In genomic region chr4:146214238-146214637, GRCh38 we compare ENCODE assay signal across 32 cellular contexts. TPM values are rescaled to one million over a fixed set of nuclear protein-coding genes. Genes with fewer than 3 reads are reported as not detected.
"Had no signal": no experiment of that assay in that cellular context is flagged by ENCODE, and none has a peak within 500 bp of the region (broad histone marks: within the 10 kb centered on the region; RNA-seq: fewer than 3 reads in every experiment).

Gene REELD1 (plus strand): TSS chr4:146214538. CDS start chr4:146216953, 2,415 bp downstream.

- H3K36me3 ChIP-seq: left lung, lower lobe of right lung, pancreas, prostate gland, spleen, stomach, thyroid gland, transverse colon, upper lobe of left lung, vagina had no signal

- H3K4me1 Mint-ChIP-seq: immature natural killer cell; mesothelial cell of epicardium; naive thymus-derived CD4-positive, alpha-beta T cell; stimulated activated effector memory CD8-positive, alpha-beta T cell treated with anti-CD3 and anti-CD28 coated beads, Interleukin-12 subunit alpha, Interleukin-12 subunit beta, amount 100 ng/mL, for 72 hours had no signal

- ATAC-seq: left colon; left lung; lower lobe of right lung; naive thymus-derived CD4-positive, alpha-beta T cell; natural killer cell treated with Interleukin-12 subunit alpha and Interleukin-12 subunit beta and Interleukin-15 and Interleukin-18, amount 100 ng/mL, for 72 hours; pancreas; right cardiac atrium; sciatic nerve; stimulated activated effector memory CD8-positive, alpha-beta T cell treated with anti-CD3 and anti-CD28 coated beads, Interleukin-12 subunit alpha, Interleukin-12 subunit beta, amount 100 ng/mL, for 72 hours had no signal

- H3K4me3 ChIP-seq: left lung, lower lobe of right lung, pancreas, prostate gland, spleen, stomach, testis, thyroid gland, transverse colon, upper lobe of left lung, vagina had no signal

- H3K27ac Mint-ChIP-seq: mesothelial cell of epicardium; naive thymus-derived CD4-positive, alpha-beta T cell; natural killer cell treated with Interleukin-12 subunit alpha and Interleukin-12 subunit beta and Interleukin-15 and Interleukin-18, amount 100 ng/mL, for 72 hours; stimulated activated effector memory CD8-positive, alpha-beta T cell treated with anti-CD3 and anti-CD28 coated beads, Interleukin-12 subunit alpha, Interleukin-12 subunit beta, amount 100 ng/mL, for 72 hours had no signal

- H3K4me3 Mint-ChIP-seq: immature natural killer cell; mesothelial cell of epicardium; naive thymus-derived CD4-positive, alpha-beta T cell; natural killer cell treated with Interleukin-12 subunit alpha and Interleukin-12 subunit beta and Interleukin-15 and Interleukin-18, amount 100 ng/mL, for 72 hours; stimulated activated effector memory CD8-positive, alpha-beta T cell treated with anti-CD3 and anti-CD28 coated beads, Interleukin-12 subunit alpha, Interleukin-12 subunit beta, amount 100 ng/mL, for 72 hours had no signal

- H3K36me3 Mint-ChIP-seq: immature natural killer cell; mesothelial cell of epicardium; naive thymus-derived CD4-positive, alpha-beta T cell; natural killer cell treated with Interleukin-12 subunit alpha and Interleukin-12 subunit beta and Interleukin-15 and Interleukin-18, amount 100 ng/mL, for 72 hours; stimulated activated effector memory CD8-positive, alpha-beta T cell treated with anti-CD3 and anti-CD28 coated beads, Interleukin-12 subunit alpha, Interleukin-12 subunit beta, amount 100 ng/mL, for 72 hours had no signal

- H3K27me3 ChIP-seq: left lung, pancreas, spleen, stomach, testis, thyroid gland, transverse colon, upper lobe of left lung, vagina had no signal

- H3K9me3 ChIP-seq: left lung, lower lobe of right lung, pancreas, prostate gland, spleen, stomach, testis, thyroid gland, transverse colon, upper lobe of left lung, vagina had no signal

- DNase-seq: hypothalamus; immature natural killer cell; kidney; left colon; left lung; lower lobe of right lung; mammary epithelial cell; mesendoderm; naive thymus-derived CD4-positive, alpha-beta T cell; nucleus accumbens; pancreas; posterior cingulate gyrus; retina; right cardiac atrium; small intestine; spleen; stimulated activated CD4-positive, alpha-beta T cell treated with anti-CD3 and anti-CD28 coated beads, Interleukin-4, amount 100 ng/mL, for 24 hours; stimulated activated naive CD4-positive, alpha-beta T cell; stomach; testis; thyroid gland; transverse colon; upper lobe of left lung had no signal

- H3K27ac ChIP-seq: left lung, lower lobe of right lung, pancreas, prostate gland, spleen, stomach, testis, thyroid gland, transverse colon, upper lobe of left lung, vagina had no signal

- H3K9me3 Mint-ChIP-seq: immature natural killer cell; mesothelial cell of epicardium; naive thymus-derived CD4-positive, alpha-beta T cell; natural killer cell treated with Interleukin-12 subunit alpha and Interleukin-12 subunit beta and Interleukin-15 and Interleukin-18, amount 100 ng/mL, for 72 hours; stimulated activated effector memory CD8-positive, alpha-beta T cell treated with anti-CD3 and anti-CD28 coated beads, Interleukin-12 subunit alpha, Interleukin-12 subunit beta, amount 100 ng/mL, for 72 hours had no signal

- H3K4me1 ChIP-seq: left lung, lower lobe of right lung, pancreas, prostate gland, spleen, stomach, testis, thyroid gland, transverse colon, upper lobe of left lung, vagina had no signal

RNA-seq across cellular contexts. Expression of gene REELD1, which starts in this region (rescaled TPM):
- total RNA-seq: left colon, mammary epithelial cell, osteoblast, urinary bladder had no signal
- polyA plus RNA-seq: immature natural killer cell, mammary epithelial cell, neural cell had no signal
